17 cellular contexts compared by ENCODE assay signal in genomic region chr2:217332866-217333265, GRCh38.
A peak's percentile ranks its signal among the peaks of the same experiment; 100 is the strongest.
DNase-seq lines count a peak whose midpoint lies in the region; ATAC-seq, FAIRE-seq and TF ChIP-seq lines count a peak whose summit lies in the region.
"Had no signal": no experiment of that assay in that cellular context is flagged by ENCODE, and none has a peak within 500 bp of the region (broad histone marks: within the 10 kb centered on the region; RNA-seq: fewer than 3 reads in every experiment).

No MANE protein-coding gene starts in this region.

- H3K14ac ChIP-seq in IMR-90 (replicated peaks; ENCODE audit: low read depth, low read length): peak overlapping the region; percentile 96

- H4K8ac ChIP-seq in IMR-90 (ENCODE audit: low read depth in 2 of 2, low read length in 2 of 2): peak overlapping the region; percentile 89 to 99

- H3K36me3 ChIP-seq in IMR-90 (ENCODE audit: control insufficient read depth, insufficient read depth, low read length): no peaks in the 10 kb centered on the region
- no peaks in the 10 kb centered on the region for H3K36me3 ChIP-seq in muscle layer of colon (ENCODE audit: insufficient read depth, low read length)
- peaks cover 0 to 2% of the 10 kb centered on the region in 2 donors for H3K36me3 ChIP-seq in stomach smooth muscle (ENCODE audit: control insufficient read depth in 2 of 2, insufficient read depth in 2 of 2, low read length in 2 of 2)
- no peaks in the 10 kb centered on the region for H3K36me3 ChIP-seq in pancreas

- peak overlapping the region; percentile 100 for H2BK120ac ChIP-seq in IMR-90 (ENCODE audit: low read depth, low read length)

- intact Hi-C loops in IMR-90 (cut with micrococcal nuclease) (no loop called here), pancreas (cut with DNase I) (no loop called here), left cardiac atrium (cut with DNase I) (no loop called here)

- H2AK9ac ChIP-seq in IMR-90 (replicated peaks; ENCODE audit: low read depth, low read length, poor library complexity): no peak overlapping the region

- no TSS peak for BruUV-seq in IMR-90 (replicated peaks; lab: Mats Ljungman, UMichigan)

- H3K9me1 ChIP-seq in IMR-90 (ENCODE audit: insufficient read depth, low read length): peaks cover 24% of the 10 kb centered on the region

- CTCF ChIA-PET in IMR-90 (lab: Yijun Ruan, JAX): no interaction called here

- H3K27me3 Mint-ChIP-seq in endothelial cell (ENCODE audit: unreplicated experiment): peaks cover 2% of the 10 kb centered on the region

- peaks cover 4 to 35% of the 10 kb centered on the region in 2 experiments; a peak in 3 of 4 replicates for H3K79me1 ChIP-seq in IMR-90 (ENCODE audit: low read depth in 1 of 2, low read length in 2 of 2)

- peak overlapping the region; percentile 87 for H4K5ac ChIP-seq in IMR-90 (ENCODE audit: low read depth, low read length)

- no peak for TF ChIP-seq RAD21 in IMR-90 (IDR thresholded peaks at IDR 0.05; ENCODE audit: low read length)

- TF ChIP-seq CTCF in IMR-90 (conservative IDR thresholded peaks at IDR 0.05; ENCODE audit: low read depth, low read length): no peak
- TF ChIP-seq CTCF in endothelial cell (IDR thresholded peaks at IDR 0.05; ENCODE audit: unreplicated experiment): no peak
- TF ChIP-seq CTCF in pancreas (IDR thresholded peaks at IDR 0.05): no peak

- H3K27ac ChIP-seq in IMR-90 (ENCODE audit: insufficient read depth, low read length) (peak overlapping the region; percentile 95), muscle layer of colon (ENCODE audit: low read depth, low read length) (peak overlapping the region; percentile 35), stomach smooth muscle (ENCODE audit: low read length) (peak overlapping the region; percentile 81), pancreas (no peak overlapping the region)
- H3K27ac ChIP-seq: SK-N-MC had no signal

- peaks cover 18% of the 10 kb centered on the region for H3K4me1 Mint-ChIP-seq in endothelial cell (ENCODE audit: unreplicated experiment)

- H3K9me3 ChIP-seq in IMR-90 (ENCODE audit: control insufficient read depth, insufficient read depth, low read length) (no peaks in the 10 kb centered on the region), muscle layer of colon (ENCODE audit: low read length) (no peaks in the 10 kb centered on the region), stomach smooth muscle (ENCODE audit: control insufficient read depth in 2 of 2, low read length in 2 of 2) (no peaks in the 10 kb centered on the region), pancreas (no peaks in the 10 kb centered on the region)

- H3K9ac ChIP-seq in IMR-90 (ENCODE audit: low read depth, low read length) (no peak overlapping the region; the same call in 1 of the 2 replicates), muscle layer of colon (ENCODE audit: low read length) (no peak overlapping the region), stomach smooth muscle (ENCODE audit: low read length in 2 of 2) (no peak overlapping the region)

- no peak overlapping the region for H2AFZ ChIP-seq in IMR-90 (replicated peaks; ENCODE audit: low read length, poor library complexity)

- no peak for FAIRE-seq in pancreas (lab: Jason Lieb, UNC)

- POLR2A ChIA-PET in IMR-90 (lab: Charles Lee; ENCODE audit: unreplicated experiment): no interaction called here

- H3K4me3 ChIP-seq in IMR-90 (ENCODE audit: insufficient read depth, low read depth, low read length) (no peak overlapping the region), muscle layer of colon (ENCODE audit: low read depth in 1 of 2, low read length in 2 of 2) (no peak overlapping the region), stomach smooth muscle (ENCODE audit: low read length in 2 of 2) (no peak overlapping the region), pancreas (no peak overlapping the region)
- H3K4me3 ChIP-seq: SK-N-MC had no signal

- H3K27ac Mint-ChIP-seq in endothelial cell (ENCODE audit: unreplicated experiment): peak overlapping the region; percentile 25

- dilution Hi-C loops in IMR-90 (cut with HindIII; ENCODE audit: low sequenced_read_pairs, unreplicated experiment): no loop called here

- H3K4me3 Mint-ChIP-seq in endothelial cell (ENCODE audit: unreplicated experiment): no peak overlapping the region

- H4K91ac ChIP-seq in IMR-90 (ENCODE audit: insufficient read depth, low read depth, low read length): peak overlapping the region; percentile 99

- 100% methylated on average over 4 of the region's 9 CpGs; no CpG with 5 or more reads in 1 of the 2 experiments for WGBS in IMR-90 (ENCODE audit: extremely low coverage in 2 of 2, insufficient read length in 1 of 2), 2 experiments
- 78 to 86% methylated on average over 9 of the region's 9 CpGs for WGBS in pancreas, 2 donors

- no peaks in the 10 kb centered on the region for H3K36me3 Mint-ChIP-seq in endothelial cell (ENCODE audit: low read depth, unreplicated experiment)

- peak overlapping the region; percentile 96; the same call in 2 of the 3 replicates for H2BK15ac ChIP-seq in IMR-90 (ENCODE audit: low read depth, low read length)

- peak overlapping the region; percentile 57; the same call in 1 of the 2 replicates for H3K56ac ChIP-seq in IMR-90 (ENCODE audit: extremely low read depth, insufficient read depth, low read length)

- no peaks in the 10 kb centered on the region for H3K9me3 Mint-ChIP-seq in endothelial cell (ENCODE audit: unreplicated experiment)

- peak overlapping the region; percentile 99 for H2BK20ac ChIP-seq in IMR-90 (ENCODE audit: low read depth, low read length)

- peak overlapping the region; percentile 93 for H2AK5ac ChIP-seq in IMR-90 (ENCODE audit: low read depth, low read length)

- in situ Hi-C loops in IMR-90 (cut with MboI; ENCODE audit: low sequenced_read_pairs): no loop called here

- H3K4me1 ChIP-seq in IMR-90 (ENCODE audit: control insufficient read depth, insufficient read depth, low read length) (peaks cover 22% of the 10 kb centered on the region), muscle layer of colon (ENCODE audit: insufficient read depth, low read length) (peaks cover 54% of the 10 kb centered on the region), stomach smooth muscle (ENCODE audit: control insufficient read depth, insufficient read depth, low read length) (peaks cover 48% of the 10 kb centered on the region), pancreas (no peaks in the 10 kb centered on the region)

- no peak overlapping the region for H3K4me2 ChIP-seq in IMR-90 (ENCODE audit: low read depth, low read length)

- H3K18ac ChIP-seq in IMR-90 (ENCODE audit: low read depth, low read length): peak overlapping the region; percentile 96

- peak overlapping the region; percentile 98 for H3K4ac ChIP-seq in IMR-90 (ENCODE audit: low read depth, low read length)

- H3K23ac ChIP-seq in IMR-90 (ENCODE audit: low read depth, low read length): peak overlapping the region; percentile 86; the same call in 1 of the 2 replicates

- H4K20me1 ChIP-seq in IMR-90 (ENCODE audit: insufficient read depth, low read length): no peaks in the 10 kb centered on the region

- H3K27me3 ChIP-seq in IMR-90 (ENCODE audit: control insufficient read depth, insufficient read depth, low read length) (no peaks in the 10 kb centered on the region), muscle layer of colon (ENCODE audit: control insufficient read depth in 1 of 2, insufficient read depth in 2 of 2, low read length in 2 of 2) (no peaks in the 10 kb centered on the region), stomach smooth muscle (ENCODE audit: control insufficient read depth in 1 of 2, insufficient read depth in 2 of 2, low read length in 2 of 2) (no peaks in the 10 kb centered on the region), pancreas (no peaks in the 10 kb centered on the region)

- TF ChIP-seq POLR2A in IMR-90 (IDR thresholded peaks at IDR 0.05; ENCODE audit: low read depth, low read length): no peak

- no peak for ATAC-seq in IMR-90 (ENCODE audit: low read depth)
- ATAC-seq in pancreas: no peak
- ATAC-seq in left cardiac atrium: no peak
- no peak for ATAC-seq in GM18861 (IDR thresholded peaks at IDR 0.05; ENCODE audit: unreplicated experiment)
- ATAC-seq: PC-3 had no signal

- H2BK5ac ChIP-seq in IMR-90 (ENCODE audit: low read depth, low read length, poor library complexity, severe bottlenecking): peak overlapping the region; percentile 93

- no peak for DNase-seq in IMR-90
- no peak for DNase-seq in endothelial cell (ENCODE audit: low spot score)
- no peak for DNase-seq in hepatic stellate cell (ENCODE audit: low spot score)
- no peak for DNase-seq in pancreas
- DNase-seq in left cardiac atrium: no peak
- DNase-seq: COR-L47, DMS53, HCEC 1CT, KG1, NCI-H1417 treated with DMSO at 0.1 percent for 48 hours, NCI-H2081, NCI-H748 treated with DMSO at 0.1 percent for 48 hours, PC-3 had no signal

TF ChIP-seq in IMR-90, 13 proteins besides CTCF, POLR2A, EP300 and RAD21:
- no peak for TF ChIP-seq BHLHE40 (IDR thresholded peaks at IDR 0.05; ENCODE audit: low read depth, low read length)
- TF ChIP-seq RFX5 (IDR thresholded peaks at IDR 0.05; ENCODE audit: low read depth, low read length): no peak
- no peak for TF ChIP-seq MAFK (IDR thresholded peaks at IDR 0.05; ENCODE audit: low read depth, low read length)
- TF ChIP-seq FOS (IDR thresholded peaks at IDR 0.05; ENCODE audit: low read depth, low read length): no peak
- no peak for TF ChIP-seq CHD1 (IDR thresholded peaks at IDR 0.05; ENCODE audit: low read depth, low read length)
- no peak for TF ChIP-seq SMC3 (IDR thresholded peaks at IDR 0.05; ENCODE audit: low read depth, low read length)
- TF ChIP-seq NFE2L2 (IDR thresholded peaks at IDR 0.05; ENCODE audit: low read depth, low read length): no peak
- TF ChIP-seq, protein P1, sequence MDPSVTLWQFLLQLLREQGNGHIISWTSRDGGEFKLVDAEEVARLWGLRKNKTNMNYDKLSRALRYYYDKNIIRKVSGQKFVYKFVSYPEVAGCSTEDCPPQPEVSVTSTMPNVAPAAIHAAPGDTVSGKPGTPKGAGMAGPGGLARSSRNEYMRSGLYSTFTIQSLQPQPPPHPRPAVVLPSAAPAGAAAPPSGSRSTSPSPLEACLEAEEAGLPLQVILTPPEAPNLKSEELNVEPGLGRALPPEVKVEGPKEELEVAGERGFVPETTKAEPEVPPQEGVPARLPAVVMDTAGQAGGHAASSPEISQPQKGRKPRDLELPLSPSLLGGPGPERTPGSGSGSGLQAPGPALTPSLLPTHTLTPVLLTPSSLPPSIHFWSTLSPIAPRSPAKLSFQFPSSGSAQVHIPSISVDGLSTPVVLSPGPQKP (IDR thresholded peaks at IDR 0.05; ENCODE audit: borderline replicate concordance, low read depth, low read length): no peak
- no peak for TF ChIP-seq MAZ (IDR thresholded peaks at IDR 0.05; ENCODE audit: borderline replicate concordance, low read depth, low read length)
- no peak for TF ChIP-seq RCOR1 (IDR thresholded peaks at IDR 0.05; ENCODE audit: insufficient replicate concordance, low read length)
- no peak for TF ChIP-seq CEBPB (IDR thresholded peaks at IDR 0.05; ENCODE audit: low read depth, low read length)

Comparison
In these comparisons a context has a peak if more than half of its experiments do, and no peak if none do; other contexts are left out.
1. H3K27ac ChIP-seq: peak in IMR-90 (single experiment), muscle layer of colon (single experiment) and stomach smooth muscle (single experiment); none in pancreas (0 of 4).